Comparison of ENCODE assay signal across 26 cellular contexts in genomic region chr21:23130308-23130707, GRCh38.
"Had no signal": no experiment of that assay in that cellular context is flagged by ENCODE, and none has a peak within 500 bp of the region (broad histone marks: within the 10 kb centered on the region; RNA-seq: fewer than 3 reads in every experiment).

No MANE protein-coding gene starts in this region.

- H3K27me3 ChIP-seq: foreskin keratinocyte, hepatocyte, sigmoid colon, testis, transverse colon had no signal

- FAIRE-seq: islet of Langerhans had no signal

- H3K4me1 ChIP-seq: foreskin keratinocyte, parathyroid adenoma, prostate gland, sigmoid colon, testis, transverse colon had no signal

- H3K27ac ChIP-seq: coronary artery, foreskin keratinocyte, hepatocyte, parathyroid adenoma, prostate gland, sigmoid colon, skin epidermis, testis, transverse colon had no signal

- H3K27me3 Mint-ChIP-seq: stimulated activated naive B cell treated with anti-CD40 and anti-IgM and Interleukin-4, amounts not matched to agents 10 μg/mL and 1 μg/mL and 100 μg/mL, for 72 hours; stimulated activated naive CD8-positive, alpha-beta T cell treated with anti-CD3 and anti-CD28 coated beads, Interleukin-15, amount 100 ng/mL, for 72 hours had no signal

- H3K4me3 Mint-ChIP-seq: endodermal cell; natural killer cell; neural crest cell; stimulated activated naive B cell treated with anti-CD40 and anti-IgM and Interleukin-4, amounts not matched to agents 10 μg/mL and 1 μg/mL and 100 μg/mL, for 72 hours; stimulated activated naive CD8-positive, alpha-beta T cell treated with anti-CD3 and anti-CD28 coated beads, Interleukin-15, amount 100 ng/mL, for 72 hours had no signal

- H3K27ac Mint-ChIP-seq: endodermal cell; natural killer cell; stimulated activated naive B cell treated with anti-CD40 and anti-IgM and Interleukin-4, amounts not matched to agents 10 μg/mL and 1 μg/mL and 100 μg/mL, for 72 hours; stimulated activated naive CD8-positive, alpha-beta T cell treated with anti-CD3 and anti-CD28 coated beads, Interleukin-15, amount 100 ng/mL, for 72 hours had no signal

- H3K36me3 ChIP-seq: prostate gland, sigmoid colon, transverse colon had no signal

- H3K79me2 ChIP-seq: hepatocyte, parathyroid adenoma had no signal

- H3K4me3 ChIP-seq: coronary artery, hepatocyte, mucosa of descending colon, prostate gland, sigmoid colon, skin epidermis, testis, transverse colon had no signal

- H3K9ac ChIP-seq: parathyroid adenoma had no signal

- H3K4me2 ChIP-seq: hepatocyte had no signal

- H3K36me3 Mint-ChIP-seq: stimulated activated naive B cell treated with anti-CD40 and anti-IgM and Interleukin-4, amounts not matched to agents 10 μg/mL and 1 μg/mL and 100 μg/mL, for 72 hours had no signal

- H3K4me1 Mint-ChIP-seq: natural killer cell; neural crest cell; stimulated activated naive B cell treated with anti-CD40 and anti-IgM and Interleukin-4, amounts not matched to agents 10 μg/mL and 1 μg/mL and 100 μg/mL, for 72 hours; stimulated activated naive CD8-positive, alpha-beta T cell treated with anti-CD3 and anti-CD28 coated beads, Interleukin-15, amount 100 ng/mL, for 72 hours had no signal

- H3K9me3 ChIP-seq: prostate gland, sigmoid colon, testis had no signal

- ATAC-seq: foreskin keratinocyte; left lobe of liver; mucosa of descending colon; natural killer cell; stimulated activated naive B cell treated with anti-CD40 and anti-IgM and Interleukin-4, amounts not matched to agents 10 μg/mL and 1 μg/mL and 100 μg/mL, for 72 hours; stimulated activated naive CD8-positive, alpha-beta T cell treated with anti-CD3 and anti-CD28 coated beads, Interleukin-15, amount 100 ng/mL, for 72 hours had no signal

- H2AFZ ChIP-seq: hepatocyte, parathyroid adenoma had no signal

- DNase-seq: effector CD4-positive, alpha-beta T cell; endodermal cell; erythroblast; foreskin keratinocyte; head of caudate nucleus; kidney glomerular epithelial cell; mammary epithelial cell; mucosa of descending colon; natural killer cell; occipital lobe; retina; sigmoid colon; stimulated activated CD4-positive, alpha-beta T cell treated with anti-CD3 and anti-CD28 coated beads, Interleukin-2, amount 100 ng/mL, for 24 hours; stimulated activated CD4-positive, alpha-beta T cell treated with anti-CD3 and anti-CD28 coated beads, Interleukin-4, amount 100 ng/mL, for 4 hours; stimulated activated naive B cell treated with anti-CD40 and anti-IgM and Interleukin-4, amounts not matched to agents 10 μg/mL and 1 μg/mL and 100 μg/mL, for 72 hours; stimulated activated naive CD8-positive, alpha-beta T cell treated with anti-CD3 and anti-CD28 coated beads, Interleukin-15, amount 100 ng/mL, for 72 hours; testis; transverse colon had no signal
